ENCODE assay signal across 14 cellular contexts in the genomic region with DNA sequence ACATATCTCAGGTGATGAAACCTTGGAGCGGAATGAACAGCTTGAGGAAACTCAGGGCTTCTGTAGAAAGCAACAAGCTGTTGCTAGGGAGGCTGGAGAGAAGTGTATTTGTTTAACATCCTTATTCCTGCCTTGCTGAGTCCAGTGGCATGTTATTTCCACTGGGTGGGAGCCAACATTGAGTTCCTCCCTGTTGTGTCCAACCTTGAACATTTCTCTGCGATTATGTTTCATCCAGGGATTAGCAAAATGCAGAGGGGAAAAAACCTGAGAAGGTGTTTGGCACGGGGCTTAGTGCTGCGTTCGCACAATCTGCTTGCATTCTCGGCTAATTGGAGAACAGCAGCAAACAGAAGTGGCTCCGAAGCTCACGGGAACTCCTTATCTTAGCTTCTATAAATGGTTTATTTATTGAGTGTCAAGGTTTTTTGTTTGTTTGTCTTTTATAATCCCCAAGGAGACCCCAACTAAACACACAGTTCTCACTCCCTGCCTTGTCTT.
A peak's percentile ranks its signal among the peaks of the same experiment; 100 is the strongest.
DNase-seq lines count a peak whose midpoint lies in the region; ATAC-seq and TF ChIP-seq lines count a peak whose summit lies in the region.
"Had no signal": no experiment of that assay in that cellular context is flagged by ENCODE, and none has a peak within 500 bp of the region (broad histone marks: within the 10 kb centered on the region; RNA-seq: fewer than 3 reads in every experiment).

No MANE protein-coding gene starts in this region.

- WGBS in body of pancreas, 2 donors: 5 to 8% methylated on average over 8 of the region's 8 CpGs

- H3K27me3 ChIP-seq in body of pancreas: no peaks in the 10 kb centered on the region
- no peaks in the 10 kb centered on the region for H3K27me3 ChIP-seq in upper lobe of right lung
- H3K27me3 ChIP-seq: BLaER1 had no signal

- peak overlapping the region in 2 of 4 donors; percentile 15 for H3K27ac ChIP-seq in body of pancreas
- H3K27ac ChIP-seq in upper lobe of right lung: no peak overlapping the region
- H3K27ac ChIP-seq: BLaER1, psoas muscle had no signal

- no peak for TF ChIP-seq POLR2A in body of pancreas (IDR thresholded peaks at IDR 0.05)

- no peak for DNase-seq in Right ventricle myocardium superior
- DNase-seq in cardiac septum (ENCODE audit: low spot score): no peak
- DNase-seq in body of pancreas: peak; percentile 47 to 74 (median 54)
- DNase-seq in left colon: no peak
- DNase-seq in upper lobe of right lung: no peak
- DNase-seq in UCSD-AML1 (lab: John Stamatoyannopoulos, UW; ENCODE audit: unreplicated experiment): no peak
- DNase-seq: activated naive CD4-positive, alpha-beta T cell treated with anti-CD3 and anti-CD28 coated beads, Interleukin-2, amount 10 ng/mL, durations not matched to agents 7 days and 5 days; H9; NCI-H510A; psoas muscle; stimulated activated naive CD4-positive, alpha-beta T cell treated with Interleukin-2 at 50 U/mL for 16 hours had no signal

- no peak overlapping the region for H3K4me3 ChIP-seq in body of pancreas
- no peak overlapping the region for H3K4me3 ChIP-seq in upper lobe of right lung
- H3K4me3 ChIP-seq: BLaER1, psoas muscle had no signal

- TF ChIP-seq CTCF in body of pancreas (IDR thresholded peaks at IDR 0.05): no peak
- TF ChIP-seq CTCF in upper lobe of right lung (IDR thresholded peaks at IDR 0.05): no peak

- peak; percentile 68 for ATAC-seq in Right ventricle myocardium superior (ENCODE audit: poor library complexity)
- peak; percentile 88 for ATAC-seq in body of pancreas
- ATAC-seq in left colon: peak; percentile 44
- ATAC-seq in upper lobe of right lung: peak; percentile 74
- ATAC-seq in HG02642 (IDR thresholded peaks at IDR 0.05; ENCODE audit: poor library complexity, unreplicated experiment): no peak
- ATAC-seq in GM21717 (IDR thresholded peaks at IDR 0.05; ENCODE audit: unreplicated experiment): no peak

- H3K36me3 ChIP-seq in body of pancreas (replicated peaks in 1 of 2; ENCODE audit: insufficient read depth in 1 of 2, low read depth in 2 of 2) (no peaks in the 10 kb centered on the region), upper lobe of right lung (no peaks in the 10 kb centered on the region)
- H3K36me3 ChIP-seq: BLaER1 had no signal

- no peaks in the 10 kb centered on the region for H3K9me3 ChIP-seq in body of pancreas
- no peaks in the 10 kb centered on the region for H3K9me3 ChIP-seq in upper lobe of right lung
- H3K9me3 ChIP-seq: BLaER1, psoas muscle had no signal

- intact Hi-C loops in Right ventricle myocardium superior (cut with DNase I): no loop called here
- intact Hi-C loops in cardiac septum (cut with DNase I): no loop called here
- intact Hi-C loops in body of pancreas (cut with DNase I): no loop called here
- intact Hi-C loops in left colon (cut with DNase I, micrococcal nuclease): no loop called here
- intact Hi-C loops in upper lobe of right lung (cut with DNase I): no loop called here

- H3K4me1 ChIP-seq in body of pancreas (peaks cover 22% of the 10 kb centered on the region), upper lobe of right lung (peaks cover 3% of the 10 kb centered on the region)
- H3K4me1 ChIP-seq: BLaER1 had no signal

Comparison
In these comparisons a context has a peak if more than half of its experiments do, and no peak if none do; other contexts are left out.
1. ATAC-seq: peak in Right ventricle myocardium superior (single experiment), body of pancreas (single experiment), left colon (single experiment) and upper lobe of right lung (single experiment); none in HG02642 (single experiment) and GM21717 (single experiment).
2. DNase-seq: peak in body of pancreas (4 of 4); none in Right ventricle myocardium superior (single experiment), cardiac septum (single experiment), left colon (0 of 2), upper lobe of right lung (single experiment) and UCSD-AML1 (single experiment).